In the genomic region with DNA sequence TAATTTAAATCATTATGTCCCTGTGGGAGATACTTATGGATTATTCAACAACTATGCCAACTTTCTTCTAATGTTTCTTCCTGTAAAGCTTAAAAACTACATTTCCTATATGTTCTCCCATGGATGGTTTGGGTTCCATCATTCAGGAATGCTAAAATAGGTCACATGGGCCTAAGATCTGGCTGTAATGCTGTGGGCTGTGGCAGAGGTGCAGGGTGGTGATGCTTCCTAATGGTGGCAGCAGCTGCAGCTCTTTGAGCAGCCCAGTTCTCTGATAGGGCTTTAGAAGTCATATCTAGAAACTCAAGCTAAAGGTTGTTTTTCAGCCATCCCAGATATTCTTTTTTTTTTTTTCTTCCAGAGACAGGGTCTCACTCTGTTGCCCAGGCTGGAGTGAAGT, we compare ENCODE assay signal across 19 cellular contexts.
A peak's percentile ranks its signal among the peaks of the same experiment; 100 is the strongest.
DNase-seq lines count a peak whose midpoint lies in the region; ATAC-seq, FAIRE-seq and TF ChIP-seq lines count a peak whose summit lies in the region.
"Had no signal": no experiment of that assay in that cellular context is flagged by ENCODE, and none has a peak within 500 bp of the region (broad histone marks: within the 10 kb centered on the region; RNA-seq: fewer than 3 reads in every experiment).

No MANE protein-coding gene starts in this region.

- H3K9me3 Mint-ChIP-seq in stimulated activated naive CD8-positive, alpha-beta T cell treated with anti-CD3 and anti-CD28 coated beads, Interleukin-15, amount 100 ng/mL, for 72 hours, result peaks cover 0 to 6% of the 10 kb centered on the region in 2 donors
- H3K9me3 Mint-ChIP-seq: stimulated activated naive CD8-positive, alpha-beta T cell treated with anti-CD3 and anti-CD28 coated beads, Interleukin-15, Interleukin-2, amounts not matched to agents 100 ng/mL and 50 ng/mL, for 24 hours had no signal

- no peak overlapping the region for H2AFZ ChIP-seq in GM12878 (ENCODE audit: control insufficient read depth, low read depth, low read length)

- SMC1A ChIA-PET in GM12878 (lab: Charles Lee; ENCODE audit: uncharacterized antibody, unreplicated experiment), result no interaction called here

- peak; percentile 25; the same call in 1 of the 2 replicates for TF ChIP-seq RAD21 in Ishikawa (IDR thresholded peaks at IDR 0.05; ENCODE audit: low read depth)
- TF ChIP-seq RAD21 in GM12878 (IDR thresholded peaks at IDR 0.05; ENCODE audit: insufficient read depth, low read depth, low read length), result no peak

- no peaks in the 10 kb centered on the region for H3K27me3 ChIP-seq in GM06990 (replicated peaks; ENCODE audit: control insufficient read depth, insufficient read depth, low read length)
- H3K27me3 ChIP-seq in GM12878 (replicated peaks in 1 of 2; ENCODE audit: control insufficient read depth in 2 of 2, insufficient read depth in 2 of 2, low read length in 1 of 2), result no peaks in the 10 kb centered on the region
- H3K27me3 ChIP-seq in prostate gland (replicated peaks; ENCODE audit: insufficient read depth), result no peaks in the 10 kb centered on the region
- no peaks in the 10 kb centered on the region for H3K27me3 ChIP-seq in HAP-1 (ENCODE audit: low read depth)
- H3K27me3 ChIP-seq: body of pancreas, sigmoid colon had no signal

- no peak overlapping the region for H3K4me3 Mint-ChIP-seq in stimulated activated naive CD8-positive, alpha-beta T cell treated with anti-CD3 and anti-CD28 coated beads, Interleukin-15, amount 100 ng/mL, for 72 hours
- H3K4me3 Mint-ChIP-seq: CD4-positive, CD25-positive, alpha-beta regulatory T cell; natural killer cell treated with Interleukin-12 subunit alpha and Interleukin-12 subunit beta and Interleukin-15 and Interleukin-18, amount 100 ng/mL, for 72 hours; stimulated activated naive CD8-positive, alpha-beta T cell treated with anti-CD3 and anti-CD28 coated beads, Interleukin-15, Interleukin-2, amounts not matched to agents 100 ng/mL and 50 ng/mL, for 24 hours had no signal

- H3K27me3 Mint-ChIP-seq in stimulated activated naive CD8-positive, alpha-beta T cell treated with anti-CD3 and anti-CD28 coated beads, Interleukin-15, amount 100 ng/mL, for 72 hours, result peaks cover 6% of the 10 kb centered on the region
- H3K27me3 Mint-ChIP-seq: CD4-positive, CD25-positive, alpha-beta regulatory T cell; natural killer cell treated with Interleukin-12 subunit alpha and Interleukin-12 subunit beta and Interleukin-15 and Interleukin-18, amount 100 ng/mL, for 72 hours; stimulated activated naive CD8-positive, alpha-beta T cell treated with anti-CD3 and anti-CD28 coated beads, Interleukin-15, Interleukin-2, amounts not matched to agents 100 ng/mL and 50 ng/mL, for 24 hours had no signal

- TF ChIP-seq POLR2A in GM12878 (IDR thresholded peaks at IDR 0.05; ENCODE audit: low read depth, low read length) (no peak), prostate gland (IDR thresholded peaks at IDR 0.05) (no peak)

- in situ Hi-C loops in GM12878 (cut with MboI), result no loop called here
- in situ Hi-C loops in HAP-1 (cut with MboI; ENCODE audit: low sequenced_read_pairs), result no loop called here

- H3K4me2 ChIP-seq in GM12878 (ENCODE audit: control insufficient read depth, insufficient read depth), result no peak overlapping the region

- H3K27ac ChIP-seq in GM12878 (ENCODE audit: control insufficient read depth, insufficient read depth) (no peak overlapping the region), prostate gland (no peak overlapping the region)
- H3K27ac ChIP-seq: body of pancreas, sigmoid colon had no signal

- H3K9me3 ChIP-seq in GM12878 (replicated peaks; ENCODE audit: control insufficient read depth, insufficient read depth, low read length) (no peaks in the 10 kb centered on the region), prostate gland (no peaks in the 10 kb centered on the region), HAP-1 (no peaks in the 10 kb centered on the region)
- H3K9me3 ChIP-seq: body of pancreas, sigmoid colon had no signal

- FAIRE-seq in GM12878 (lab: Jason Lieb, UNC), result no peak
- FAIRE-seq: frontal cortex had no signal

- H3K4me1 ChIP-seq in GM12878 (ENCODE audit: control insufficient read depth, insufficient read depth, low read length), result no peaks in the 10 kb centered on the region
- H3K4me1 ChIP-seq in prostate gland (replicated peaks), result no peaks in the 10 kb centered on the region
- peaks cover 2% of the 10 kb centered on the region for H3K4me1 ChIP-seq in HAP-1
- H3K4me1 ChIP-seq: sigmoid colon had no signal

- TF ChIP-seq CTCF in GM06990 (IDR thresholded peaks at IDR 0.05; ENCODE audit: insufficient read depth, low read length, poor library complexity, severe bottlenecking) (peak; percentile 11), GM12878 (IDR thresholded peaks at IDR 0.05 in 2 of 3, conservative IDR thresholded peaks at IDR 0.05 in 1 of 3; ENCODE audit: control insufficient read depth in 2 of 3, extremely low read depth in 1 of 3, insufficient read depth in 1 of 3, low read depth in 3 of 3, low read length in 3 of 3) (no peak), prostate gland (IDR thresholded peaks at IDR 0.05) (no peak)

- H3K79me2 ChIP-seq in GM12878 (ENCODE audit: control insufficient read depth, insufficient read depth, low read length), result no peaks in the 10 kb centered on the region

- no TSS peak for BruUV-seq in GM12878 (replicated peaks; lab: Mats Ljungman, UMichigan)

- CTCF ChIA-PET in GM12878 (lab: Yijun Ruan, JAX), result interaction anchor here (1.1 kb wide), 1 partner anchor 16 kb away, joined by 3 read pairs; no protein-coding TSS in a partner anchor

- no peak overlapping the region for H3K9ac ChIP-seq in GM12878 (ENCODE audit: control insufficient read depth, insufficient read depth, low read length)

- intact Hi-C loops in GM12878 (cut with micrococcal nuclease; ENCODE audit: unreplicated experiment) (no loop called here), prostate gland (cut with DNase I) (no loop called here)

- H3K4me3 ChIP-seq in GM06990 (replicated peaks; ENCODE audit: low read depth, low read length) (no peak overlapping the region), GM12878 (no peak overlapping the region), prostate gland (no peak overlapping the region), HAP-1 (no peak overlapping the region)
- H3K4me3 ChIP-seq: body of pancreas, sigmoid colon had no signal

- H3K4me1 Mint-ChIP-seq in stimulated activated naive CD8-positive, alpha-beta T cell treated with anti-CD3 and anti-CD28 coated beads, Interleukin-15, amount 100 ng/mL, for 72 hours, result no peaks in the 10 kb centered on the region
- H3K4me1 Mint-ChIP-seq: CD4-positive, CD25-positive, alpha-beta regulatory T cell had no signal

- POLR2A ChIA-PET in GM12878 (lab: Charles Lee), result no interaction called here

- H4K20me1 ChIP-seq in GM12878 (ENCODE audit: control insufficient read depth, insufficient read depth), result no peaks in the 10 kb centered on the region

- no peak overlapping the region for H3K27ac Mint-ChIP-seq in stimulated activated naive CD8-positive, alpha-beta T cell treated with anti-CD3 and anti-CD28 coated beads, Interleukin-15, amount 100 ng/mL, for 72 hours
- H3K27ac Mint-ChIP-seq: CD4-positive, CD25-positive, alpha-beta regulatory T cell; natural killer cell treated with Interleukin-12 subunit alpha and Interleukin-12 subunit beta and Interleukin-15 and Interleukin-18, amount 100 ng/mL, for 72 hours; stimulated activated naive CD8-positive, alpha-beta T cell treated with anti-CD3 and anti-CD28 coated beads, Interleukin-15, Interleukin-2, amounts not matched to agents 100 ng/mL and 50 ng/mL, for 24 hours had no signal

- DNase-seq in GM06990 (ENCODE audit: extremely low read depth, insufficient read length), result no peak
- no peak for DNase-seq in GM12878 (ENCODE audit: low read depth, low spot score)
- peak; percentile 41 for DNase-seq in myocyte (ENCODE audit: low read depth)
- no peak for DNase-seq in stimulated activated naive CD8-positive, alpha-beta T cell treated with anti-CD3 and anti-CD28 coated beads, Interleukin-15, amount 100 ng/mL, for 72 hours
- no peak for DNase-seq in prostate gland (ENCODE audit: low spot score)
- no peak for DNase-seq in HAP-1 (ENCODE audit: low spot score in 2 of 2)
- DNase-seq: activated naive CD4-positive, alpha-beta T cell treated with Interleukin-2 at 50 U/mL for 16 hours; body of pancreas; CD4-positive, CD25-positive, alpha-beta regulatory T cell; effector CD4-positive, alpha-beta T cell; left cardiac atrium; NCI-H1092; NCI-H345; SIG-M5; sigmoid colon had no signal

- RAD21 ChIA-PET in GM12878 (lab: Charles Lee; ENCODE audit: unreplicated experiment), result no interaction called here

- ATAC-seq in GM12878, result peak; percentile 34; the same call in 1 of the 3 replicates
- ATAC-seq in stimulated activated naive CD8-positive, alpha-beta T cell treated with anti-CD3 and anti-CD28 coated beads, Interleukin-15, amount 100 ng/mL, for 72 hours, result no peak
- ATAC-seq: body of pancreas; natural killer cell treated with Interleukin-12 subunit alpha and Interleukin-12 subunit beta and Interleukin-15 and Interleukin-18, amount 100 ng/mL, for 72 hours had no signal

- no peaks in the 10 kb centered on the region for H3K36me3 ChIP-seq in GM06990 (ENCODE audit: control insufficient read depth, insufficient read depth, low read length)
- H3K36me3 ChIP-seq in GM12878 (ENCODE audit: control insufficient read depth in 2 of 2, insufficient read depth in 2 of 2, low read length in 1 of 2), result no peaks in the 10 kb centered on the region
- no peaks in the 10 kb centered on the region for H3K36me3 ChIP-seq in prostate gland
- H3K36me3 ChIP-seq in HAP-1 (replicated peaks), result no peaks in the 10 kb centered on the region
- H3K36me3 ChIP-seq: sigmoid colon had no signal

- no peak for TF ChIP-seq EP300 in Ishikawa (IDR thresholded peaks at IDR 0.05; ENCODE audit: borderline replicate concordance)
- TF ChIP-seq EP300 in GM12878 (IDR thresholded peaks at IDR 0.05; ENCODE audit: borderline replicate concordance in 1 of 2, control insufficient read depth in 1 of 2, low read depth in 2 of 2, low read length in 2 of 2), result no peak

TF ChIP-seq in GM12878, 131 proteins besides CTCF, POLR2A, EP300 and RAD21 (continues in another document):
- TF ChIP-seq MYC (IDR thresholded peaks at IDR 0.05; ENCODE audit: insufficient read depth, insufficient read length, insufficient replicate concordance, low read length, severe bottlenecking), result no peak
